Comparison of ENCODE assay signal across 26 cellular contexts in the genomic region with DNA sequence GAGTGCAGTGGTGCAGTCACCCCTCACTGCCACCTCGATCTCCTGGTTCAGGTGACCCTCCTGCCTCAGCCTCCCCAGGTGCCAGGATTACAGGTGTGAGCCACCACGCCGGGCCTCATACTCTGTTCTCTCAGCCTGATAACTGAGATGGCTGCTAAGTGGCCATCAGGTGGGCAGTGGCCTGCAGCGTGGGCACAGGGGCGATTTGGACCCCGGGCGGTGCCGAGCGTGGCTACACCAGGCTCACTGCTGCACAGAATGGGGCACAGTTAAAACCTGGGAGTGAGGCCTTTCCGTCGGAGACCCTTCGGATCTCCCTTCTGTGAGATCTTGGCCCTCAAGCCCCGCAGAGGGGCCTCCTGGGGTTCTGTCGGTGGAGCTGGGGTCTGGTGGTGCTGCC. TPM values are rescaled to one million over a fixed set of nuclear protein-coding genes. Genes with fewer than 3 reads are reported as not detected.
"Had no signal": no experiment of that assay in that cellular context is flagged by ENCODE, and none has a peak within 500 bp of the region (broad histone marks: within the 10 kb centered on the region; RNA-seq: fewer than 3 reads in every experiment).

No MANE protein-coding gene starts in this region.

- H3K4me1 ChIP-seq: colonic mucosa, tibial nerve, upper lobe of right lung had no signal

- H3K27me3 ChIP-seq: neural progenitor cell, ovary, right lobe of liver, uterus had no signal

- H3K27ac ChIP-seq: colonic mucosa, neural progenitor cell, right lobe of liver, thoracic aorta, tibial nerve, upper lobe of right lung had no signal

- H3K9ac ChIP-seq: neural progenitor cell had no signal

- H3K9me3 ChIP-seq: colonic mucosa, esophagus squamous epithelium, mucosa of descending colon, ovary, right lobe of liver, thoracic aorta, tibial nerve, upper lobe of right lung, uterus had no signal

- H3K4me2 ChIP-seq: neural progenitor cell had no signal

- FAIRE-seq: endothelial cell of umbilical vein, frontal cortex, keratinocyte had no signal

- H3K36me3 Mint-ChIP-seq: memory B cell; mesothelial cell of epicardium; naive thymus-derived CD4-positive, alpha-beta T cell; stimulated activated memory B cell treated with anti-CD40 and anti-IgM and Interleukin-4, amounts not matched to agents 10 μg/mL and 1 μg/mL and 100 μg/mL, for 72 hours had no signal

- H3K27me3 Mint-ChIP-seq: central memory CD8-positive, alpha-beta T cell; naive thymus-derived CD4-positive, alpha-beta T cell had no signal

- ATAC-seq: left ventricle myocardium superior; mucosa of descending colon; naive thymus-derived CD4-positive, alpha-beta T cell; right lobe of liver; stimulated activated memory B cell treated with anti-CD40 and anti-IgM and Interleukin-4, amounts not matched to agents 10 μg/mL and 1 μg/mL and 100 μg/mL, for 72 hours; stimulated activated naive CD8-positive, alpha-beta T cell treated with anti-CD3 and anti-CD28 coated beads, Interleukin-15, Interleukin-2, amounts not matched to agents 100 U/mL and 50 U/mL, for 24 hours; upper lobe of right lung had no signal

- H3K4me1 Mint-ChIP-seq: central memory CD8-positive, alpha-beta T cell; memory B cell; naive thymus-derived CD4-positive, alpha-beta T cell had no signal

- H3K4me3 Mint-ChIP-seq: central memory CD8-positive, alpha-beta T cell; dendritic cell treated with granulocyte-macrophage colony-stimulating factor and Interleukin-4, amounts not matched to agents 40 ng/mL and 50 ng/mL, for 4 days; memory B cell; mesothelial cell of epicardium; naive thymus-derived CD4-positive, alpha-beta T cell; nephron; neural progenitor cell; stimulated activated memory B cell treated with anti-CD40 and anti-IgM and Interleukin-4, amounts not matched to agents 10 μg/mL and 1 μg/mL and 100 μg/mL, for 72 hours had no signal

- H3K9me3 Mint-ChIP-seq: central memory CD8-positive, alpha-beta T cell; dendritic cell treated with granulocyte-macrophage colony-stimulating factor and Interleukin-4, amounts not matched to agents 40 ng/mL and 50 ng/mL, for 4 days; memory B cell; mesothelial cell of epicardium; naive thymus-derived CD4-positive, alpha-beta T cell; nephron; neural progenitor cell; stimulated activated memory B cell treated with anti-CD40 and anti-IgM and Interleukin-4, amounts not matched to agents 10 μg/mL and 1 μg/mL and 100 μg/mL, for 72 hours had no signal

- DNase-seq: colonic mucosa; effector CD8-positive, alpha-beta T cell; esophagus squamous epithelium; left ventricle myocardium superior; mucosa of descending colon; naive thymus-derived CD4-positive, alpha-beta T cell; ovary; posterior cingulate gyrus; right lobe of liver; stimulated activated CD4-positive, alpha-beta T cell treated with anti-CD3 and anti-CD28 coated beads, Interleukin-4, amount 100 ng/mL, for 4 hours; stimulated activated naive CD8-positive, alpha-beta T cell treated with anti-CD3 and anti-CD28 coated beads, Interleukin-15, Interleukin-2, amounts not matched to agents 100 U/mL and 50 U/mL, for 24 hours; upper lobe of right lung; uterus had no signal

- H3K4me3 ChIP-seq: colonic mucosa, esophagus squamous epithelium, lung, mucosa of descending colon, neural progenitor cell, ovary, right lobe of liver, thoracic aorta, tibial nerve, upper lobe of right lung, uterus had no signal

- H3K27ac Mint-ChIP-seq: dendritic cell treated with granulocyte-macrophage colony-stimulating factor and Interleukin-4, amounts not matched to agents 40 ng/mL and 50 ng/mL, for 4 days; memory B cell; mesothelial cell of epicardium; naive thymus-derived CD4-positive, alpha-beta T cell; neural progenitor cell; stimulated activated memory B cell treated with anti-CD40 and anti-IgM and Interleukin-4, amounts not matched to agents 10 μg/mL and 1 μg/mL and 100 μg/mL, for 72 hours had no signal

- H3K36me3 ChIP-seq: colonic mucosa, esophagus squamous epithelium, neural progenitor cell, ovary, right lobe of liver, thoracic aorta, tibial nerve, upper lobe of right lung, uterus had no signal

- H2AFZ ChIP-seq: neural progenitor cell had no signal

RNA-seq across cellular contexts. Expression of gene CACNA1H, which starts 11.5 kb away (rescaled TPM):
- total RNA-seq: endothelial cell of umbilical vein had no signal
- polyA plus RNA-seq: keratinocyte had no signal
